8 cellular contexts compared by ENCODE assay signal in genomic region chr15:58933311-58934113, GRCh38. TPM values are rescaled to one million over a fixed set of nuclear protein-coding genes. Genes with fewer than 3 reads are reported as not detected.
A peak's percentile ranks its signal among the peaks of the same experiment; 100 is the strongest.
DNase-seq lines count a peak whose midpoint lies in the region; ATAC-seq, FAIRE-seq and TF ChIP-seq lines count a peak whose summit lies in the region.

TSS of gene SLTM (minus strand) at chr15:58933679. CDS start at chr15:58933565, 114 bp downstream.

- H3K18ac ChIP-seq in H1 (ENCODE audit: extremely low read depth, low read length), result peak within 1 kb of the TSS; percentile 99

- H2BK20ac ChIP-seq in H1 (ENCODE audit: low read length), result no peak within 1 kb of the TSS

- no peak for FAIRE-seq in H1 (lab: Jason Lieb, UNC)

- H3K9me3 ChIP-seq in H1 (ENCODE audit: insufficient read depth in 2 of 2, low read depth in 1 of 2, low read length in 1 of 2), result no peaks in the 10 kb centered on the region

- peak within 1 kb of the TSS; percentile 100 for H4K5ac ChIP-seq in H1 (ENCODE audit: insufficient read length, low read depth, low read length)

- no peak; a peak in 1 of 4 replicates for TF ChIP-seq RAD21 in H1 (IDR thresholded peaks at IDR 0.05 in 1 of 2, conservative IDR thresholded peaks at IDR 0.05 in 1 of 2; ENCODE audit: low read depth in 2 of 2, low read length in 2 of 2)

- peak; percentile 97 to 98 for TF ChIP-seq POLR2A in H1 (IDR thresholded peaks at IDR 0.05; ENCODE audit: control extremely low read depth in 1 of 2, low read depth in 2 of 2, low read length in 2 of 2)

- H3K79me2 ChIP-seq in H1 (ENCODE audit: control insufficient read depth in 1 of 2, insufficient read depth in 2 of 2, low read length in 2 of 2), result peaks cover 13 to 44% of the 10 kb centered on the region in 2 experiments; a peak in 3 of 4 replicates

- H4K91ac ChIP-seq in H1 (replicated peaks; ENCODE audit: insufficient read length, low read length), result peak within 1 kb of the TSS; percentile 98

- peak within 1 kb of the TSS; percentile 92 for H2AFZ ChIP-seq in H1 (ENCODE audit: low read length)

- peak within 1 kb of the TSS; percentile 92 for H3K4ac ChIP-seq in H1 (replicated peaks; ENCODE audit: insufficient read length, low read depth, low read length)

- H2BK12ac ChIP-seq in H1 (ENCODE audit: low read depth, low read length), result peak within 1 kb of the TSS; percentile 30; the same call in 1 of the 2 replicates

- WGBS in H1 (ENCODE audit: extremely low coverage in 1 of 2, insufficient coverage in 1 of 2, insufficient read length in 1 of 2, insufficient replicate concordance in 2 of 2, low coverage in 1 of 2, low lambda C conversion rate in 2 of 2, missing lambda C conversion rate in 1 of 2), 2 experiments, result 1% methylated on average over 98 of the region's 98 CpGs; no CpG with 5 or more reads in 1 of the 2 experiments

- H3K4me1 ChIP-seq in H1 (replicated peaks in 1 of 4; ENCODE audit: control insufficient read depth in 3 of 4, insufficient read depth in 4 of 4, low read length in 3 of 4), result peaks cover 0 to 8% (median 4%) of the 10 kb centered on the region in 4 experiments; a peak in 4 of 7 replicates

- CTCF ChIA-PET in H1 (lab: Charles Lee; ENCODE audit: partially characterized antibody), result no interaction called here

- peak within 1 kb of the TSS; percentile 98 for H2BK5ac ChIP-seq in H1 (ENCODE audit: low read depth, low read length)

- H3K27me3 ChIP-seq in H1 (replicated peaks in 1 of 4; ENCODE audit: control insufficient read depth in 3 of 4, extremely low read depth in 1 of 4, insufficient read depth in 3 of 4, low read length in 3 of 4), result no peaks in the 10 kb centered on the region

- peak within 1 kb of the TSS; percentile 97 to 99 (median 98) for H3K9ac ChIP-seq in H1 (replicated peaks in 1 of 4; ENCODE audit: extremely low read depth in 1 of 4, low read depth in 3 of 4, low read length in 3 of 4)

- no peaks in the 10 kb centered on the region for H3K79me1 ChIP-seq in H1 (ENCODE audit: low read depth, low read length)

- POLR2A ChIA-PET in H1 (lab: Charles Lee; ENCODE audit: partially characterized antibody), result interaction anchor here (1.1 to 2.0 kb wide), 2 partner anchors 22 to 582 kb away, joined by 4 to 6 read pairs; no protein-coding TSS in a partner anchor

- no peak for TF ChIP-seq EP300 in H1 (IDR thresholded peaks at IDR 0.05; ENCODE audit: borderline replicate concordance in 1 of 2, low read depth in 2 of 2, low read length in 2 of 2)

- ATAC-seq in GM21381 (IDR thresholded peaks at IDR 0.05; ENCODE audit: unreplicated experiment), result peak; percentile 90

- DNase-seq in Caki2 (ENCODE audit: low read depth), result peak; percentile 98
- DNase-seq in HUDEP-2 (lab: John Stamatoyannopoulos, UW; ENCODE audit: unreplicated experiment in 76 of 76), result peak in 75 of 76 experiments; percentile 25 to 95 (median 85)
- DNase-seq in NOMO-1 treated with dmso at 0.1 percent for 144 hours (lab: John Stamatoyannopoulos, UW; ENCODE audit: unreplicated experiment), result peak; percentile 96
- peak; percentile 81 to 90 (median 81) for DNase-seq in activated CD8-positive, alpha-beta memory T cell treated with anti-CD3 and anti-CD28 coated beads for 48 hours (ENCODE audit: low read depth in 2 of 3, low spot score in 2 of 3)
- peak; percentile 89 for DNase-seq in H1 (ENCODE audit: low read depth in 1 of 2, low spot score in 2 of 2)
- DNase-seq in mesenteric fat pad (ENCODE audit: low spot score), result peak; percentile 98
- DNase-seq in stimulated activated CD8-positive, alpha-beta memory T cell treated with anti-CD3 and anti-CD28 coated beads, Interleukin-15, amount 100 ng/mL, for 1 hour (ENCODE audit: low read depth), result peak; percentile 76

- peak within 1 kb of the TSS; percentile 99 for H3K27ac ChIP-seq in H1 (ENCODE audit: low read depth, low read length)

- H2BK15ac ChIP-seq in H1 (ENCODE audit: low read length), result peak within 1 kb of the TSS; percentile 97; the same call in 1 of the 2 replicates

- H3K23ac ChIP-seq in H1 (ENCODE audit: insufficient read length), result no peak within 1 kb of the TSS

- H4K8ac ChIP-seq in H1 (ENCODE audit: extremely low read depth, insufficient read depth, low read length), result peak within 1 kb of the TSS; percentile 98

- peak within 1 kb of the TSS; percentile 94 for H2BK120ac ChIP-seq in H1 (replicated peaks; ENCODE audit: low read depth, low read length)

- peak; percentile 16 to 21 (median 20); a peak in 3 of 4 replicates for TF ChIP-seq CTCF in H1 (IDR thresholded peaks at IDR 0.05; ENCODE audit: control extremely low read depth in 1 of 3, insufficient read depth in 1 of 3, low read depth in 1 of 3, low read length in 3 of 3)

- H3K23me2 ChIP-seq in H1 (ENCODE audit: low read depth, low read length), result peaks cover 3% of the 10 kb centered on the region; the same call in 1 of the 2 replicates

- peaks cover 0 to 26% (median 6%) of the 10 kb centered on the region in 4 experiments; a peak in 5 of 8 replicates for H3K36me3 ChIP-seq in H1 (ENCODE audit: control insufficient read depth in 2 of 4, insufficient read depth in 4 of 4, low read length in 3 of 4)

- no peak within 1 kb of the TSS for H3K14ac ChIP-seq in H1 (ENCODE audit: insufficient read length)

- in situ Hi-C loops in Caki2 (cut with HindIII; ENCODE audit: low pct_unique_long_range_greater_than_20kb, low sequenced_read_pairs), result no loop called here

- H2AK5ac ChIP-seq in H1 (ENCODE audit: low read depth, low read length), result peak within 1 kb of the TSS; percentile 42; the same call in 1 of the 2 replicates

- peak within 1 kb of the TSS; percentile 87 to 99 (median 93) for H3K4me3 ChIP-seq in H1 (ENCODE audit: extremely low read depth in 1 of 4, insufficient read depth in 2 of 4, low read depth in 3 of 4, low read length in 4 of 4)

- H4K20me1 ChIP-seq in H1 (replicated peaks in 1 of 2; ENCODE audit: control insufficient read depth in 1 of 2, insufficient read depth in 2 of 2, low read length in 2 of 2), result no peaks in the 10 kb centered on the region

- H3K4me2 ChIP-seq in H1 (ENCODE audit: insufficient read depth in 1 of 2, low read depth in 2 of 2, low read length in 2 of 2), result peak within 1 kb of the TSS; percentile 76 to 93

- H3K56ac ChIP-seq in H1 (replicated peaks; ENCODE audit: insufficient read length, low read depth, low read length), result peak within 1 kb of the TSS; percentile 99

TF ChIP-seq in H1, 55 proteins besides CTCF, POLR2A, EP300 and RAD21 (continues in another document):
- TF ChIP-seq POLR2AphosphoS5 (IDR thresholded peaks at IDR 0.05; ENCODE audit: low read depth, low read length) (peak; percentile 93), RFX5 (IDR thresholded peaks at IDR 0.05; ENCODE audit: borderline replicate concordance, low read depth, low read length) (no peak), SAP30 (IDR thresholded peaks at IDR 0.05; ENCODE audit: insufficient read depth, insufficient replicate concordance, low read length) (peak; percentile 76), KDM4A (IDR thresholded peaks at IDR 0.05; ENCODE audit: low read depth, low read length, severe bottlenecking) (no peak), CREB1 (IDR thresholded peaks at IDR 0.05) (peak; percentile 43; the same call in 1 of the 2 replicates), CHD2 (IDR thresholded peaks at IDR 0.05; ENCODE audit: low read length) (0 out of 2 replicates have a peak, but pooled peaks have one; percentile 2), YY1 (IDR thresholded peaks at IDR 0.05; ENCODE audit: low read depth, low read length) (peak; percentile 99), CEBPB (IDR thresholded peaks at IDR 0.05; ENCODE audit: low read depth, low read length) (peak; percentile 92), TCF12 (IDR thresholded peaks at IDR 0.05; ENCODE audit: low read depth, low read length) (peak; percentile 58; the same call in 1 of the 2 replicates), TEAD4 (IDR thresholded peaks at IDR 0.05; ENCODE audit: low read depth, low read length) (0 out of 2 replicates have a peak, but pooled peaks have one; percentile 1), SP1 (IDR thresholded peaks at IDR 0.05; ENCODE audit: low read depth, low read length) (no peak), SIN3A (conservative IDR thresholded peaks at IDR 0.05 in 1 of 2, IDR thresholded peaks at IDR 0.05 in 1 of 2; ENCODE audit: low read depth in 1 of 2, low read length in 2 of 2) (peak in 1 of 2 experiments; percentile 59; a peak in 2 of 4 replicates), SRF (IDR thresholded peaks at IDR 0.05; ENCODE audit: low read depth, low read length) (no peak), TBP (IDR thresholded peaks at IDR 0.05; ENCODE audit: low read depth, low read length) (peak; percentile 93), SP4 (IDR thresholded peaks at IDR 0.05; ENCODE audit: low read length) (no peak; the same call in 1 of the 2 replicates), CHD1 (IDR thresholded peaks at IDR 0.05; ENCODE audit: low read depth, low read length) (peak; percentile 79), RBBP5 (IDR thresholded peaks at IDR 0.05; ENCODE audit: borderline replicate concordance, low read depth, low read length) (peak; percentile 95), TAF7 (optimal IDR thresholded peaks at IDR 0.05; ENCODE audit: borderline replicate concordance, low read depth, low read length) (peak; percentile 96), BRCA1 (IDR thresholded peaks at IDR 0.05; ENCODE audit: low read depth, low read length) (no peak), SUZ12 (IDR thresholded peaks at IDR 0.05; ENCODE audit: low read length) (no peak)
- TF ChIP-seq, protein P1, sequence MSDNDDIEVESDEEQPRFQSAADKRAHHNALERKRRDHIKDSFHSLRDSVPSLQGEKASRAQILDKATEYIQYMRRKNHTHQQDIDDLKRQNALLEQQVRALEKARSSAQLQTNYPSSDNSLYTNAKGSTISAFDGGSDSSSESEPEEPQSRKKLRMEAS (IDR thresholded peaks at IDR 0.05), result peak; percentile 24; the same call in 1 of the 2 replicates
- TF ChIP-seq, protein P2, sequence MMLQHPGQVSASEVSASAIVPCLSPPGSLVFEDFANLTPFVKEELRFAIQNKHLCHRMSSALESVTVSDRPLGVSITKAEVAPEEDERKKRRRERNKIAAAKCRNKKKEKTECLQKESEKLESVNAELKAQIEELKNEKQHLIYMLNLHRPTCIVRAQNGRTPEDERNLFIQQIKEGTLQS (IDR thresholded peaks at IDR 0.05; ENCODE audit: insufficient read depth, low read depth, low read length), result 0 out of 2 replicates have a peak, but pooled peaks have one; percentile 15

RNA-seq across cellular contexts. Expression of gene SLTM, which starts in this region (rescaled TPM):
- total RNA-seq in Caki2 (2014; rRNA removed; shearing (Covaris generic); ENCODE audit: low replicate concordance), result 40.8 and 46.0 TPM in 2 replicates
- total RNA-seq in H1 (2021; fragmentation: NEBNext Ultra II Directional; extraction: Animal tissue kit (Norgen Biotek cat#: 25700)), result 143 and 149 TPM in 2 replicates
- 30.8 and 43.9 TPM in 2 replicates for polyA plus RNA-seq in H1 (2011; rRNA removed)
- polyA plus RNA-seq in H1 (2011; cell fraction: cytosol; rRNA removed), result 72.0 TPM
- 91.5 TPM for polyA plus RNA-seq in H1 (2011; cell fraction: nucleus; rRNA removed)
- polyA plus RNA-seq in H1 (2012, experiment 1 of 2), result 131 to 240 TPM (median 157 TPM) in 4 replicates
- polyA plus RNA-seq in H1 (2012, experiment 2 of 2), result 12.6 TPM
- 122 TPM for polyA plus RNA-seq in H1 (2013, experiment 1 of 2)
- polyA plus RNA-seq in H1 (2013, experiment 2 of 2), result 119 TPM
- polyA minus RNA-seq in H1 (2011; rRNA and poly(A)+ RNA removed), result 41.2 and 44.8 TPM in 2 replicates
- polyA minus RNA-seq in H1 (2011; cell fraction: cytosol; rRNA and poly(A)+ RNA removed), result 62.2 TPM
- polyA minus RNA-seq in H1 (2011; cell fraction: nucleus; rRNA and poly(A)+ RNA removed), result 228 TPM
- 85.7 TPM for total RNA-seq in mesenteric fat pad

Comparison
In these comparisons a context has a peak if more than half of its experiments do, and no peak if none do; other contexts are left out.
1. Peak in every context shown above with its lines: DNase-seq, ATAC-seq, H3K4me3 ChIP-seq and H3K27ac ChIP-seq.